Comparison of ENCODE assay signal across 8 cellular contexts in the genomic region with DNA sequence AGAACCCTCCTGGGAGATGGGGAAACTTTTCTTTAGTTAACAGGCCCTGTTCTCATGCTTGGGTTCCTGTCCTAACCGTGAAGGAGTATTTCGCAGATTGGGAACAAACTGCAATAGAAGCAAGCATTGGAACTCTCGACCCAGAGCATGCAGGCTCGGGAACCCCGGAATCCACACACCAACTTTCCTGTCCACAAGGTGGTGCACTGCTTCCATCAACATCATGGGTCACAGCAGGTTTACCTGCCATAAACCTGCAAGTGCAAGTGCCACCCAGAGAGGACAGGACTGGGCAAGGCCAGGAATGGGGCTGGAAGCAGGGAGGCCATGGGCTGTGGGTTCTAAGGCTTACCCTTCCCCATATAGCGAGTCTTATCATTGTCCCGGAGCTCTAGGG. TPM values are rescaled to one million over a fixed set of nuclear protein-coding genes. Genes with fewer than 3 reads are reported as not detected.
DNase-seq lines count a peak whose midpoint lies in the region; ATAC-seq, FAIRE-seq and TF ChIP-seq lines count a peak whose summit lies in the region.

No MANE protein-coding gene starts in this region.

- peaks cover 83% of the 10 kb centered on the region for H3K36me3 Mint-ChIP-seq in HFFc6 (ENCODE audit: low read depth)

- H3K27me3 Mint-ChIP-seq in HFFc6 (ENCODE audit: insufficient read depth) = peaks cover 5% of the 10 kb centered on the region

- FAIRE-seq in frontal cortex (lab: Jason Lieb, UNC) = no peak

- H3K27ac Mint-ChIP-seq in HFFc6 = peak overlapping the region; percentile 78

- H3K4me1 ChIP-seq in lung (ENCODE audit: control insufficient read depth in 2 of 2, insufficient read depth in 2 of 2, low read length in 2 of 2) = peaks cover 13 to 19% of the 10 kb centered on the region in 2 donors

- H3K27ac ChIP-seq in C4-2B (no peak overlapping the region), angular gyrus (ENCODE audit: low read depth, low read length) (peak overlapping the region; percentile 46), lung (ENCODE audit: low read depth in 1 of 2, low read length in 1 of 2) (peak overlapping the region in 1 of 2 donors; percentile 37)

- TF ChIP-seq CTCF in C4-2B (conservative IDR thresholded peaks at IDR 0.05) = peak; percentile 55
- TF ChIP-seq CTCF in HFFc6 (IDR thresholded peaks at IDR 0.05) = peak; percentile 73
- peak; percentile 9 for TF ChIP-seq CTCF in lung (IDR thresholded peaks at IDR 0.05; ENCODE audit: control extremely low read depth, extremely low read depth)

- no peak overlapping the region for H3K4me3 ChIP-seq in lung

- peaks cover 56 to 69% of the 10 kb centered on the region in 2 donors for H3K36me3 ChIP-seq in lung (ENCODE audit: control insufficient read depth in 2 of 2, insufficient read depth in 2 of 2, low read length in 2 of 2)

- peaks cover 4% of the 10 kb centered on the region for H3K9me3 Mint-ChIP-seq in HFFc6

- DNase-seq in HFFc6 (no peak), lung (ENCODE audit: low spot score) (no peak), NCI-H128 (lab: John Stamatoyannopoulos, UW; ENCODE audit: unreplicated experiment) (no peak), frontal cortex (ENCODE audit: low spot score in 2 of 2) (no peak), NCI-H2171 treated with DMSO at 0.1 percent for 48 hours (lab: John Stamatoyannopoulos, UW) (no peak)

- WGBS in lung, 2 donors = 79 to 80% methylated on average over 7 of the region's 7 CpGs

- H3K4me3 Mint-ChIP-seq in HFFc6 = peak overlapping the region; percentile 36; the same call in 1 of the 2 replicates

- H3K9me3 ChIP-seq in lung (ENCODE audit: control insufficient read depth in 2 of 2, insufficient read depth in 1 of 2, low read length in 1 of 2) = no peaks in the 10 kb centered on the region

- H3K4me1 Mint-ChIP-seq in HFFc6 (ENCODE audit: low read depth) = peaks cover 96% of the 10 kb centered on the region

- ATAC-seq in lung (ENCODE audit: insufficient read depth, low FRiP score) = no peak
- ATAC-seq in HG03442 (IDR thresholded peaks at IDR 0.05; ENCODE audit: unreplicated experiment) = no peak

- H3K27me3 ChIP-seq in lung (ENCODE audit: control insufficient read depth, insufficient read depth) = no peaks in the 10 kb centered on the region

RNA-seq across cellular contexts. Expression of a gene that starts 6.9 kb away (rescaled TPM):
- total RNA-seq in HFFc6 (2021; fragmentation: NEBNext Ultra II Directional; extraction: Animal tissue kit (Norgen Biotek cat#: 25700)) = 1,000 to 10,000 TPM; 1,376 to 1,744 (median 1,709) TPM
- total RNA-seq in lung (1,000 to 10,000 TPM in 1 of 2 donors, 100 to 1,000 TPM in 1; 449 to 1,342 TPM), frontal cortex (261 TPM)
- 1,000 to 10,000 TPM in 1 of 2 donors, 100 to 1,000 TPM in 1; 577 to 1,784 TPM for polyA plus RNA-seq in lung

RNA-seq across cellular contexts. Expression of a gene that starts 54.1 kb away (rescaled TPM):
- total RNA-seq in HFFc6 (2021; fragmentation: NEBNext Ultra II Directional; extraction: Animal tissue kit (Norgen Biotek cat#: 25700)) = 10 to 100 TPM; 36.5 to 41.6 (median 37.5) TPM
- total RNA-seq in lung (100 to 1,000 TPM in 1 of 2 donors, 10 to 100 TPM in 1; 89.1 to 207 TPM), frontal cortex (1,626 TPM)
- 10 to 100 TPM; 21.7 to 25.9 TPM for polyA plus RNA-seq in lung

Comparison
In these comparisons a context has a peak if more than half of its experiments do, and no peak if none do; other contexts are left out.
1. CTCF ChIP-seq: peak in every context shown above with its lines; median percentile 73 in HFFc6; 55 in C4-2B; 9 in lung.